ENCODE assay signal across 10 cellular contexts in genomic region chr7:132004528-132004927, GRCh38.
DNase-seq lines count a peak whose midpoint lies in the region; ATAC-seq and TF ChIP-seq lines count a peak whose summit lies in the region.
"Had no signal": no experiment of that assay in that cellular context is flagged by ENCODE, and none has a peak within 500 bp of the region (broad histone marks: within the 10 kb centered on the region; RNA-seq: fewer than 3 reads in every experiment).

No MANE protein-coding gene starts in this region.

- H3K4me3 ChIP-seq in SJCRH30, result no peak overlapping the region
- H3K4me3 ChIP-seq in ascending aorta, result no peak overlapping the region

- no peak overlapping the region for H3K27ac ChIP-seq in SJCRH30
- no peak overlapping the region for H3K27ac ChIP-seq in ascending aorta

- no peak overlapping the region for H3K27ac Mint-ChIP-seq in stimulated activated effector memory CD8-positive, alpha-beta T cell treated with anti-CD3 and anti-CD28 coated beads, Interleukin-12 subunit alpha, Interleukin-12 subunit beta, amount 100 ng/mL, for 72 hours
- H3K27ac Mint-ChIP-seq: activated CD4-positive, alpha-beta memory T cell treated with anti-CD3 and anti-CD28 coated beads for 36 hours; memory B cell had no signal

- H3K36me3 ChIP-seq in SJCRH30 (no peaks in the 10 kb centered on the region), ascending aorta (no peaks in the 10 kb centered on the region)

- H3K4me1 Mint-ChIP-seq in stimulated activated effector memory CD8-positive, alpha-beta T cell treated with anti-CD3 and anti-CD28 coated beads, Interleukin-12 subunit alpha, Interleukin-12 subunit beta, amount 100 ng/mL, for 72 hours, result no peaks in the 10 kb centered on the region
- no peaks in the 10 kb centered on the region for H3K4me1 Mint-ChIP-seq in activated T-cell treated with anti-CD3 and anti-CD28 coated beads, Interleukin-2, amount 50 U/mL, for 4 hours (ENCODE audit: low read depth)
- H3K4me1 Mint-ChIP-seq: memory B cell had no signal

- H3K4me1 ChIP-seq in SJCRH30 (peaks cover 2% of the 10 kb centered on the region), ascending aorta (no peaks in the 10 kb centered on the region)

- H3K27me3 ChIP-seq in SJCRH30 (no peaks in the 10 kb centered on the region), ascending aorta (no peaks in the 10 kb centered on the region)

- no peaks in the 10 kb centered on the region for H3K36me3 Mint-ChIP-seq in stimulated activated effector memory CD8-positive, alpha-beta T cell treated with anti-CD3 and anti-CD28 coated beads, Interleukin-12 subunit alpha, Interleukin-12 subunit beta, amount 100 ng/mL, for 72 hours
- no peaks in the 10 kb centered on the region for H3K36me3 Mint-ChIP-seq in activated T-cell treated with anti-CD3 and anti-CD28 coated beads, Interleukin-2, amount 50 U/mL, for 4 hours (ENCODE audit: insufficient read depth)
- H3K36me3 Mint-ChIP-seq: activated CD4-positive, alpha-beta memory T cell treated with anti-CD3 and anti-CD28 coated beads for 36 hours; memory B cell had no signal

- peak; percentile 88 for ATAC-seq in Right ventricle myocardium superior (ENCODE audit: poor library complexity)
- ATAC-seq in stimulated activated effector memory CD8-positive, alpha-beta T cell treated with anti-CD3 and anti-CD28 coated beads, Interleukin-12 subunit alpha, Interleukin-12 subunit beta, amount 100 ng/mL, for 72 hours, result peak; percentile 31
- ATAC-seq in HG02938 (IDR thresholded peaks at IDR 0.05; ENCODE audit: unreplicated experiment), result no peak
- ATAC-seq in activated T-cell treated with anti-CD3 and anti-CD28 coated beads, Interleukin-2, amount 50 U/mL, for 4 hours, result no peak

- peaks cover 5% of the 10 kb centered on the region for H3K9me3 Mint-ChIP-seq in stimulated activated effector memory CD8-positive, alpha-beta T cell treated with anti-CD3 and anti-CD28 coated beads, Interleukin-12 subunit alpha, Interleukin-12 subunit beta, amount 100 ng/mL, for 72 hours
- peaks cover 12% of the 10 kb centered on the region for H3K9me3 Mint-ChIP-seq in activated T-cell treated with anti-CD3 and anti-CD28 coated beads, Interleukin-2, amount 50 U/mL, for 4 hours

- peaks cover 9% of the 10 kb centered on the region; the same call in 1 of the 2 replicates for H3K9me3 ChIP-seq in SJCRH30 (replicated peaks)
- peaks cover 0 to 5% of the 10 kb centered on the region in 2 donors for H3K9me3 ChIP-seq in ascending aorta

- no peaks in the 10 kb centered on the region for H3K27me3 Mint-ChIP-seq in activated T-cell treated with anti-CD3 and anti-CD28 coated beads, Interleukin-2, amount 50 U/mL, for 4 hours (ENCODE audit: low read depth)
- H3K27me3 Mint-ChIP-seq: activated CD4-positive, alpha-beta memory T cell treated with anti-CD3 and anti-CD28 coated beads for 36 hours; memory B cell had no signal

- peak in 1 of 3 experiments; percentile 28 for TF ChIP-seq CTCF in ascending aorta (IDR thresholded peaks at IDR 0.05)

- intact Hi-C loops in Right ventricle myocardium superior (cut with DNase I) (loop anchor here (10.0 kb wide), 1 partner anchor 250 kb away; no protein-coding TSS in a partner anchor), ascending aorta (cut with DNase I) (no loop called here)

- DNase-seq in NCI-H1417 (lab: John Stamatoyannopoulos, UW), result peak in 2 of 3 experiments; percentile 25 to 57
- no peak for DNase-seq in NCI-H1417 treated with DMSO at 0.1 percent for 48 hours (lab: John Stamatoyannopoulos, UW)
- peak; percentile 30 to 62 for DNase-seq in SJCRH30
- DNase-seq in Right ventricle myocardium superior, result peak; percentile 51
- DNase-seq in stimulated activated effector memory CD8-positive, alpha-beta T cell treated with anti-CD3 and anti-CD28 coated beads, Interleukin-12 subunit alpha, Interleukin-12 subunit beta, amount 100 ng/mL, for 72 hours (ENCODE audit: low spot score in 2 of 2), result no peak
- no peak for DNase-seq in activated T-cell treated with anti-CD3 and anti-CD28 coated beads, Interleukin-2, amount 50 U/mL, for 4 hours
- no peak for DNase-seq in ascending aorta (ENCODE audit: low spot score in 2 of 2)
- DNase-seq: activated CD4-positive, alpha-beta memory T cell treated with anti-CD3 and anti-CD28 coated beads for 36 hours had no signal

- H3K4me3 Mint-ChIP-seq in stimulated activated effector memory CD8-positive, alpha-beta T cell treated with anti-CD3 and anti-CD28 coated beads, Interleukin-12 subunit alpha, Interleukin-12 subunit beta, amount 100 ng/mL, for 72 hours, result no peak overlapping the region
- no peak overlapping the region for H3K4me3 Mint-ChIP-seq in activated T-cell treated with anti-CD3 and anti-CD28 coated beads, Interleukin-2, amount 50 U/mL, for 4 hours
- H3K4me3 Mint-ChIP-seq: activated CD4-positive, alpha-beta memory T cell treated with anti-CD3 and anti-CD28 coated beads for 36 hours; memory B cell had no signal

Comparison
In these comparisons a context has a peak if more than half of its experiments do, and no peak if none do; other contexts are left out.
1. DNase-seq: peak in NCI-H1417 (2 of 3), SJCRH30 (2 of 2) and Right ventricle myocardium superior (single experiment); none in NCI-H1417 treated with DMSO at 0.1 percent for 48 hours (single experiment), stimulated activated effector memory CD8-positive, alpha-beta T cell treated with anti-CD3 and anti-CD28 coated beads, Interleukin-12 subunit alpha, Interleukin-12 subunit beta, amount 100 ng/mL, for 72 hours (0 of 2), activated T-cell treated with anti-CD3 and anti-CD28 coated beads, Interleukin-2, amount 50 U/mL, for 4 hours (single experiment) and ascending aorta (0 of 2).
2. ATAC-seq: peak in Right ventricle myocardium superior (single experiment) and stimulated activated effector memory CD8-positive, alpha-beta T cell treated with anti-CD3 and anti-CD28 coated beads, Interleukin-12 subunit alpha, Interleukin-12 subunit beta, amount 100 ng/mL, for 72 hours (single experiment); none in HG02938 (single experiment) and activated T-cell treated with anti-CD3 and anti-CD28 coated beads, Interleukin-2, amount 50 U/mL, for 4 hours (0 of 2).